In genomic region chr16:52649870-52650269, GRCh38 we compare ENCODE assay signal across 27 cellular contexts.
A peak's percentile ranks its signal among the peaks of the same experiment; 100 is the strongest.
DNase-seq lines count a peak whose midpoint lies in the region; ATAC-seq, FAIRE-seq and TF ChIP-seq lines count a peak whose summit lies in the region.
"Had no signal": no experiment of that assay in that cellular context is flagged by ENCODE, and none has a peak within 500 bp of the region (broad histone marks: within the 10 kb centered on the region; RNA-seq: fewer than 3 reads in every experiment).

No MANE protein-coding gene starts in this region.

- in situ Hi-C loops in HepG2 (cut with HindIII; ENCODE audit: extremely low pct_ligation_motif_present, low pct_unique_long_range_greater_than_20kb) = no loop called here
- in situ Hi-C loops in HAP-1 (cut with MboI; ENCODE audit: low sequenced_read_pairs) = no loop called here

- H3K4me1 ChIP-seq in HepG2 (ENCODE audit: insufficient read depth, low read length) = peaks cover 15% of the 10 kb centered on the region
- H3K4me1 ChIP-seq in right lobe of liver = no peaks in the 10 kb centered on the region
- H3K4me1 ChIP-seq in HAP-1 = peaks cover 23% of the 10 kb centered on the region
- peaks cover 18% of the 10 kb centered on the region for H3K4me1 ChIP-seq in neural progenitor cell
- H3K4me1 ChIP-seq: BE2C, BLaER1 had no signal

- H3K4me3 ChIP-seq in HepG2 (replicated peaks in 1 of 3; ENCODE audit: insufficient read depth in 1 of 3, low read depth in 2 of 3, low read length in 3 of 3) (no peak overlapping the region), right lobe of liver (no peak overlapping the region), HAP-1 (no peak overlapping the region), neural progenitor cell (no peak overlapping the region), MG63 (no peak overlapping the region)
- H3K4me3 ChIP-seq: BLaER1 had no signal

- BruUV-seq in HepG2 (replicated peaks; lab: Mats Ljungman, UMichigan) = no TSS peak

- H4K20me1 ChIP-seq in HepG2 (ENCODE audit: insufficient read depth, low read length) = no peaks in the 10 kb centered on the region
- H4K20me1 ChIP-seq in neural progenitor cell (ENCODE audit: low read depth) = no peaks in the 10 kb centered on the region
- H4K20me1 ChIP-seq: BLaER1 had no signal

- H3K27ac ChIP-seq in HepG2 (ENCODE audit: extremely low read length, insufficient read depth, low read length) (no peak overlapping the region), right lobe of liver (no peak overlapping the region), neural progenitor cell (no peak overlapping the region)
- H3K27ac ChIP-seq: BLaER1 had no signal

- TF ChIP-seq RAD21 in HepG2 (CRISPR knock-in tag; IDR thresholded peaks at IDR 0.05) = no peak

- WGBS in HepG2 (ENCODE audit: low lambda C conversion rate) = 0% methylated on average over 1 of the region's 1 CpG
- WGBS in right lobe of liver (ENCODE audit: insufficient coverage, low coverage, low lambda C conversion rate, missing lambda C conversion rate) = 67% methylated on average over 1 of the region's 1 CpG

- no peaks in the 10 kb centered on the region for H3K36me3 Mint-ChIP-seq in neural progenitor cell
- H3K36me3 Mint-ChIP-seq: CD14-positive monocyte; CD4-positive, alpha-beta memory T cell; CD4-positive, CD25-positive, alpha-beta regulatory T cell; CD8-positive, alpha-beta memory T cell had no signal

- peaks cover 3% of the 10 kb centered on the region for H3F3A ChIP-seq in neural progenitor cell (ENCODE audit: low read depth)

- CTCF ChIA-PET in HepG2 (lab: Yijun Ruan, JAX; ENCODE audit: low intra/inter-chr PET ratio, low total read pairs) = no interaction called here

- H3K9ac ChIP-seq in HepG2 (ENCODE audit: insufficient read depth, low read depth, low read length) = no peak overlapping the region
- no peak overlapping the region for H3K9ac ChIP-seq in neural progenitor cell
- H3K9ac ChIP-seq: BLaER1 had no signal

- H3K79me2 ChIP-seq in HepG2 (ENCODE audit: insufficient read depth, low read length) (no peaks in the 10 kb centered on the region), neural progenitor cell (ENCODE audit: low read depth) (no peaks in the 10 kb centered on the region)

- H2AFZ ChIP-seq in HepG2 (ENCODE audit: low read length) (no peak overlapping the region), neural progenitor cell (replicated peaks) (no peak overlapping the region)

- no peak for FAIRE-seq in HepG2 (lab: Jason Lieb, UNC)
- FAIRE-seq: A204.1, G401.6, GM12891 had no signal

- H3K4me2 ChIP-seq in HepG2 (ENCODE audit: low read depth, low read length) (no peak overlapping the region), neural progenitor cell (no peak overlapping the region)
- H3K4me2 ChIP-seq: BLaER1 had no signal

- H3K36me3 ChIP-seq in HepG2 (replicated peaks in 1 of 2; ENCODE audit: control insufficient read depth in 1 of 2, insufficient read depth in 2 of 2, low read length in 2 of 2) = no peaks in the 10 kb centered on the region
- H3K36me3 ChIP-seq in right lobe of liver = no peaks in the 10 kb centered on the region
- no peaks in the 10 kb centered on the region for H3K36me3 ChIP-seq in HAP-1 (replicated peaks)
- H3K36me3 ChIP-seq in neural progenitor cell = no peaks in the 10 kb centered on the region
- H3K36me3 ChIP-seq in MG63 = no peaks in the 10 kb centered on the region
- H3K36me3 ChIP-seq: BE2C, BLaER1 had no signal

- H3K4me3 Mint-ChIP-seq in neural progenitor cell = no peak overlapping the region
- H3K4me3 Mint-ChIP-seq: CD14-positive monocyte; CD4-positive, alpha-beta memory T cell; CD4-positive, CD25-positive, alpha-beta regulatory T cell; CD8-positive, alpha-beta memory T cell had no signal

- peaks cover 16% of the 10 kb centered on the region for H3K4me1 Mint-ChIP-seq in neural progenitor cell
- H3K4me1 Mint-ChIP-seq: CD14-positive monocyte; CD4-positive, alpha-beta memory T cell; CD4-positive, CD25-positive, alpha-beta regulatory T cell; CD8-positive, alpha-beta memory T cell had no signal

- TF ChIP-seq EP300 in HepG2 (IDR thresholded peaks at IDR 0.05; ENCODE audit: low read depth in 2 of 2, low read length in 2 of 2) (no peak), HepG2 (CRISPR knock-in tag; IDR thresholded peaks at IDR 0.05; ENCODE audit: borderline replicate concordance) (no peak)

- H3K27ac Mint-ChIP-seq in neural progenitor cell = no peak overlapping the region
- H3K27ac Mint-ChIP-seq: CD14-positive monocyte; CD4-positive, alpha-beta memory T cell; CD4-positive, CD25-positive, alpha-beta regulatory T cell; CD8-positive, alpha-beta memory T cell had no signal

- H3K27me3 ChIP-seq in HepG2 (ENCODE audit: control insufficient read depth in 1 of 2, insufficient read depth in 2 of 2, low read length in 2 of 2) = no peaks in the 10 kb centered on the region
- H3K27me3 ChIP-seq in right lobe of liver = no peaks in the 10 kb centered on the region
- H3K27me3 ChIP-seq in HAP-1 (ENCODE audit: low read depth) = no peaks in the 10 kb centered on the region
- H3K27me3 ChIP-seq in neural progenitor cell = no peaks in the 10 kb centered on the region
- no peaks in the 10 kb centered on the region; the same call in 1 of the 2 replicates for H3K27me3 ChIP-seq in MG63
- H3K27me3 ChIP-seq: BE2C, BLaER1 had no signal

- H3K9me3 ChIP-seq in HepG2 (ENCODE audit: low read length) = no peaks in the 10 kb centered on the region
- H3K9me3 ChIP-seq in right lobe of liver = no peaks in the 10 kb centered on the region
- no peaks in the 10 kb centered on the region; the same call in 1 of the 2 replicates for H3K9me3 ChIP-seq in HAP-1
- no peaks in the 10 kb centered on the region for H3K9me3 ChIP-seq in neural progenitor cell (ENCODE audit: low read depth)
- no peaks in the 10 kb centered on the region for H3K9me3 ChIP-seq in MG63
- H3K9me3 ChIP-seq: BE2C, BLaER1 had no signal

- DNase-seq in HepG2 (ENCODE audit: low spot score) (peak; percentile 15), right lobe of liver (no peak), HAP-1 (ENCODE audit: low spot score in 2 of 2) (peak; percentile 20 to 76), neural progenitor cell (ENCODE audit: low spot score) (peak; percentile 13), LoVo (ENCODE audit: low spot score) (no peak), MG63 (no peak)
- DNase-seq: 8988T; ACHN; BE2C; C1 segment of cervical spinal cord; CD4-positive, alpha-beta memory T cell; CD4-positive, CD25-positive, alpha-beta regulatory T cell; CD8-positive, alpha-beta memory T cell; COR-L47; DMS 273 treated with DMSO at 0.1 percent for 48 hours; DMS153; DMS53; DMS79; DND-41; EL; GF-D8 had no signal

- no peak for TF ChIP-seq POLR2A in HepG2 (IDR thresholded peaks at IDR 0.05; ENCODE audit: insufficient read depth in 1 of 2, low read depth in 2 of 2, low read length in 2 of 2)
- TF ChIP-seq POLR2A in right lobe of liver (IDR thresholded peaks at IDR 0.05) = no peak

- H3K27me3 Mint-ChIP-seq in neural progenitor cell (ENCODE audit: insufficient read depth, low read depth) = peaks cover 2% of the 10 kb centered on the region
- H3K27me3 Mint-ChIP-seq: CD4-positive, CD25-positive, alpha-beta regulatory T cell; CD8-positive, alpha-beta memory T cell had no signal

- POLR2A ChIA-PET in HepG2 (lab: Yijun Ruan, JAX) = no interaction called here

- ATAC-seq in HepG2 (no peak; the same call in 2 of the 3 replicates), right lobe of liver (no peak), GM18861 (IDR thresholded peaks at IDR 0.05; ENCODE audit: unreplicated experiment) (no peak)

- H3K9me3 Mint-ChIP-seq in neural progenitor cell = no peaks in the 10 kb centered on the region

- TF ChIP-seq CTCF in HepG2 (CRISPR knock-in tag; IDR thresholded peaks at IDR 0.05) (no peak), right lobe of liver (IDR thresholded peaks at IDR 0.05) (no peak), neural progenitor cell (IDR thresholded peaks at IDR 0.05) (no peak)

- intact Hi-C loops in HepG2 (cut with micrococcal nuclease; ENCODE audit: unreplicated experiment) = no loop called here
- intact Hi-C loops in right lobe of liver (cut with DNase I) = no loop called here

TF ChIP-seq in HepG2, 621 proteins besides CTCF, POLR2A, EP300 and RAD21:
- TF ChIP-seq FOXA3 (CRISPR knock-in tag; IDR thresholded peaks at IDR 0.05) (0 out of 2 replicates have a peak, but pooled peaks have one; percentile 16), SP140L (CRISPR knock-in tag; IDR thresholded peaks at IDR 0.05; ENCODE audit: borderline replicate concordance) (no peak), PITX1 (CRISPR knock-in tag; IDR thresholded peaks at IDR 0.05) (peak; percentile 70), PAXIP1 (CRISPR knock-in tag; conservative IDR thresholded peaks at IDR 0.05) (0 out of 2 replicates have a peak, but pooled peaks have one; percentile 9)

Comparison
In these comparisons a context has a peak if more than half of its experiments do, and no peak if none do; other contexts are left out.
1. DNase-seq: peak in HepG2 (single experiment), HAP-1 (2 of 2) and neural progenitor cell (single experiment); none in right lobe of liver (0 of 3), LoVo (single experiment) and MG63 (single experiment).